Comparison of ENCODE assay signal across 9 cellular contexts in the genomic region with DNA sequence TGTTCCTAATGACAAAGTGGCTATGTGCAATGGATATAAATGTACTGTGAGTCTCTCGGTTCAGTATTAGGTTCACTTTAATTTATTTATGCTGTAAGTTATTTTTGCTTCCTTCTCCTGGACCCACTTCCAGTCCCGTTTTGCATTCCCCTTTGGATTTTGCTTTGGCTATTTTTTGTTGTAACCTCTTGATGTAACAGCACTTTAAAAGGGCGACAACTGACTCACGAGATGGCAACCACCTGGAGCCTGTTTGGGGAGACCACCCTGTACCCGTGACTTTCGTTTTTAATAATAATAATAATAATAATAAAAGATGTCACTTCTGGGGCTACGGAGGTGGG. TPM values are rescaled to one million over a fixed set of nuclear protein-coding genes. Genes with fewer than 3 reads are reported as not detected.
DNase-seq lines count a peak whose midpoint lies in the region; ATAC-seq, FAIRE-seq and TF ChIP-seq lines count a peak whose summit lies in the region.
"Had no signal": no experiment of that assay in that cellular context is flagged by ENCODE, and none has a peak within 500 bp of the region (broad histone marks: within the 10 kb centered on the region; RNA-seq: fewer than 3 reads in every experiment).

No MANE protein-coding gene starts in this region.

- H3K27ac Mint-ChIP-seq in IgD-negative memory B cell (peak overlapping the region; percentile 47 to 98 (median 87)), neural progenitor cell (no peak overlapping the region)
- H3K27ac Mint-ChIP-seq in dendritic cell treated with granulocyte-macrophage colony-stimulating factor and Interleukin-4, amounts not matched to agents 40 ng/mL and 50 ng/mL, for 4 days: no peak overlapping the region

- DNase-seq in neural progenitor cell (ENCODE audit: low spot score): no peak
- no peak for DNase-seq in small intestine
- no peak for DNase-seq in NCI-H2196 (lab: John Stamatoyannopoulos, UW; ENCODE audit: unreplicated experiment)
- DNase-seq: NCI-H510A had no signal

- peak overlapping the region; percentile 47 to 66 (median 58) for H3K4me3 ChIP-seq in BLaER1 treated with 17β-estradiol and CSF1 and Interleukin-3, amounts not matched to agents 10 nM and 100 nM
- H3K4me3 ChIP-seq in neural progenitor cell (peak overlapping the region; percentile 56), small intestine (ENCODE audit: low read depth in 1 of 2, low read length in 2 of 2) (peak overlapping the region in 1 of 2 donors; percentile 40)

- TF ChIP-seq CTCF in neural progenitor cell (IDR thresholded peaks at IDR 0.05): no peak

- H3K36me3 ChIP-seq in BLaER1 treated with 17β-estradiol and CSF1 and Interleukin-3, amounts not matched to agents 10 nM and 100 nM: no peaks in the 10 kb centered on the region
- H3K36me3 ChIP-seq in neural progenitor cell (no peaks in the 10 kb centered on the region), small intestine (ENCODE audit: control insufficient read depth in 2 of 2, insufficient read depth in 2 of 2, low read length in 2 of 2) (no peaks in the 10 kb centered on the region)

- H3K27ac ChIP-seq in BLaER1 treated with 17β-estradiol and CSF1 and Interleukin-3, amounts not matched to agents 10 nM and 100 nM: no peak overlapping the region
- H3K27ac ChIP-seq in neural progenitor cell (no peak overlapping the region), small intestine (ENCODE audit: low read depth in 1 of 2, low read length in 1 of 2) (no peak overlapping the region)

- H3K4me2 ChIP-seq in BLaER1 treated with 17β-estradiol and CSF1 and Interleukin-3, amounts not matched to agents 10 nM and 100 nM: peak overlapping the region; percentile 86 to 98 (median 94)
- H3K4me2 ChIP-seq in neural progenitor cell: peak overlapping the region; percentile 82

- H2AFZ ChIP-seq in neural progenitor cell (replicated peaks): no peak overlapping the region

- H3K4me1 ChIP-seq in BLaER1 treated with 17β-estradiol and CSF1 and Interleukin-3, amounts not matched to agents 10 nM and 100 nM: peaks cover 45 to 66% (median 56%) of the 10 kb centered on the region in 10 experiments
- H3K4me1 ChIP-seq in neural progenitor cell (peaks cover 51% of the 10 kb centered on the region), small intestine (ENCODE audit: control insufficient read depth in 2 of 2, insufficient read depth in 1 of 2, low read depth in 1 of 2, low read length in 1 of 2) (peaks cover 2 to 7% of the 10 kb centered on the region in 2 donors)

- H3K27me3 ChIP-seq in BLaER1 treated with 17β-estradiol and CSF1 and Interleukin-3, amounts not matched to agents 10 nM and 100 nM: peaks cover 88 to 100% (median 97%) of the 10 kb centered on the region in 11 experiments
- H3K27me3 ChIP-seq in neural progenitor cell (peaks cover 99% of the 10 kb centered on the region), small intestine (ENCODE audit: control insufficient read depth in 2 of 2, insufficient read depth in 2 of 2, low read length in 2 of 2) (peaks cover 19 to 44% of the 10 kb centered on the region in 2 donors)

- H3K9ac ChIP-seq in BLaER1 treated with 17β-estradiol and CSF1 and Interleukin-3, amounts not matched to agents 10 nM and 100 nM: peak overlapping the region in 6 of 11 experiments; percentile 35 to 56 (median 42); a peak in 7 of 22 replicates
- H3K9ac ChIP-seq in neural progenitor cell: no peak overlapping the region

- peaks cover 0 to 43% (median 18%) of the 10 kb centered on the region in 11 experiments; a peak in 14 of 22 replicates for H4K20me1 ChIP-seq in BLaER1 treated with 17β-estradiol and CSF1 and Interleukin-3, amounts not matched to agents 10 nM and 100 nM
- H4K20me1 ChIP-seq in neural progenitor cell (ENCODE audit: low read depth): peaks cover 16% of the 10 kb centered on the region

- intact Hi-C loops in dendritic cell treated with granulocyte-macrophage colony-stimulating factor and Interleukin-4, amounts not matched to agents 40 ng/mL and 50 ng/mL, for 4 days (cut with micrococcal nuclease): loop anchor here (5.0 to 10.0 kb wide), 3 partner anchors 332 to 889 kb away; no protein-coding TSS in a partner anchor

- H3K36me3 Mint-ChIP-seq in IgD-negative memory B cell (no peaks in the 10 kb centered on the region), neural progenitor cell (no peaks in the 10 kb centered on the region)
- H3K36me3 Mint-ChIP-seq in dendritic cell treated with granulocyte-macrophage colony-stimulating factor and Interleukin-4, amounts not matched to agents 40 ng/mL and 50 ng/mL, for 4 days (ENCODE audit: low read depth): no peaks in the 10 kb centered on the region

- H3K4me3 Mint-ChIP-seq in IgD-negative memory B cell (peak overlapping the region; percentile 73 to 91 (median 85)), neural progenitor cell (peak overlapping the region; percentile 79)
- H3K4me3 Mint-ChIP-seq in dendritic cell treated with granulocyte-macrophage colony-stimulating factor and Interleukin-4, amounts not matched to agents 40 ng/mL and 50 ng/mL, for 4 days: peak overlapping the region; percentile 70

- H3K4me1 Mint-ChIP-seq in IgD-negative memory B cell (peaks cover 15 to 39% (median 21%) of the 10 kb centered on the region in 3 donors), neural progenitor cell (peaks cover 37% of the 10 kb centered on the region)
- peaks cover 76% of the 10 kb centered on the region for H3K4me1 Mint-ChIP-seq in dendritic cell treated with granulocyte-macrophage colony-stimulating factor and Interleukin-4, amounts not matched to agents 40 ng/mL and 50 ng/mL, for 4 days (ENCODE audit: low read depth)

- peaks cover 51% of the 10 kb centered on the region for H3K27me3 Mint-ChIP-seq in IgD-negative memory B cell
- H3K27me3 Mint-ChIP-seq in dendritic cell treated with granulocyte-macrophage colony-stimulating factor and Interleukin-4, amounts not matched to agents 40 ng/mL and 50 ng/mL, for 4 days: peaks cover 73% of the 10 kb centered on the region
- peaks cover 78% of the 10 kb centered on the region for H3K27me3 Mint-ChIP-seq in neural progenitor cell (ENCODE audit: insufficient read depth, low read depth)

- H3K9me3 Mint-ChIP-seq in IgD-negative memory B cell (peaks cover 0 to 3% (median 0%) of the 10 kb centered on the region in 3 donors), neural progenitor cell (peaks cover 4% of the 10 kb centered on the region)
- H3K9me3 Mint-ChIP-seq in dendritic cell treated with granulocyte-macrophage colony-stimulating factor and Interleukin-4, amounts not matched to agents 40 ng/mL and 50 ng/mL, for 4 days: no peaks in the 10 kb centered on the region

- 0 to 2% (median 1%) methylated on average over 7 of the region's 7 CpGs for WGBS in small intestine, 3 donors

- ATAC-seq in GM19395 (IDR thresholded peaks at IDR 0.05; ENCODE audit: unreplicated experiment) (no peak), HG03469 (IDR thresholded peaks at IDR 0.05; ENCODE audit: unreplicated experiment) (no peak)

- peaks cover 11 to 17% (median 16%) of the 10 kb centered on the region in 11 experiments for H3K9me3 ChIP-seq in BLaER1 treated with 17β-estradiol and CSF1 and Interleukin-3, amounts not matched to agents 10 nM and 100 nM (replicated peaks in 1 of 11)
- no peaks in the 10 kb centered on the region for H3K9me3 ChIP-seq in neural progenitor cell (ENCODE audit: low read depth)
- H3K9me3 ChIP-seq in small intestine (ENCODE audit: control insufficient read depth, low read depth): no peaks in the 10 kb centered on the region

- H3K79me2 ChIP-seq in neural progenitor cell (ENCODE audit: low read depth): no peaks in the 10 kb centered on the region

- peaks cover 74% of the 10 kb centered on the region for H3F3A ChIP-seq in neural progenitor cell (ENCODE audit: low read depth)

- no peak for FAIRE-seq in small intestine (lab: Jason Lieb, UNC)

RNA-seq across cellular contexts. Expression of a gene that starts 5.6 kb away (rescaled TPM):
- polyA plus RNA-seq in IgD-negative memory B cell (not detected), small intestine (not detected)
- not detected in 2 replicates for total RNA-seq in neural progenitor cell (ENCODE audit: low replicate concordance)

RNA-seq across cellular contexts. Expression of a gene that starts 8.9 kb away (rescaled TPM):
- polyA plus RNA-seq in IgD-negative memory B cell (not detected), small intestine (under 1 TPM; 0.31 to 0.81 (median 0.45) TPM)
- 0.09 and 0.51 TPM in 2 replicates for total RNA-seq in neural progenitor cell (ENCODE audit: low replicate concordance)

Comparison
In these comparisons a context has a peak if more than half of its experiments do, and no peak if none do; other contexts are left out.
1. H3K27ac Mint-ChIP-seq: peak in IgD-negative memory B cell (3 of 3); none in dendritic cell treated with granulocyte-macrophage colony-stimulating factor and Interleukin-4, amounts not matched to agents 40 ng/mL and 50 ng/mL, for 4 days (single experiment) and neural progenitor cell (single experiment).
2. Peak in every context shown above with its lines, with median percentiles within 50 percentile points of each other: H3K4me3 Mint-ChIP-seq.